ENCODE assay signal across 10 cellular contexts in genomic region chr1:44408181-44409018, GRCh38. TPM values are rescaled to one million over a fixed set of nuclear protein-coding genes. Genes with fewer than 3 reads are reported as not detected.
DNase-seq lines count a peak whose midpoint lies in the region; ATAC-seq, FAIRE-seq and TF ChIP-seq lines count a peak whose summit lies in the region.
"Had no signal": no experiment of that assay in that cellular context is flagged by ENCODE, and none has a peak within 500 bp of the region (broad histone marks: within the 10 kb centered on the region; RNA-seq: fewer than 3 reads in every experiment).

No MANE protein-coding gene starts in this region.

- no peak for FAIRE-seq in RCC 7860 (lab: Jason Lieb, UNC)

- no peak for TF ChIP-seq POLR2A in heart left ventricle (IDR thresholded peaks at IDR 0.05)

- no peak for DNase-seq in heart left ventricle
- no peak for DNase-seq in heart right ventricle
- DNase-seq in activated T-helper 1 cell treated with anti-CD3 and anti-CD28 coated beads, Interleukin-12 subunit alpha, Interleukin-12 subunit beta, Interleukin-2, Interleukin-4 antibody, amounts not matched to agents 30 ng/mL and 10 ng/mL and 1 ng/mL, durations not matched to agents 14 hours and 24 hours and 36 hours (ENCODE audit: low spot score): no peak
- DNase-seq in islet precursor cell: peak; percentile 73
- DNase-seq in cortex of kidney (lab: John Stamatoyannopoulos, UW): no peak
- DNase-seq in RCC 7860 (ENCODE audit: low spot score): no peak
- DNase-seq: activated CD4-positive, CD25-positive, alpha-beta regulatory T cell treated with anti-CD3 and anti-CD28 coated beads, Interleukin-2, amount 50 U/mL, for 72 hours; NCI-H1092 treated with DMSO at 0.1 percent for 48 hours had no signal

- ATAC-seq in heart left ventricle: no peak
- no peak for ATAC-seq in heart right ventricle
- ATAC-seq in HG03045 (IDR thresholded peaks at IDR 0.05; ENCODE audit: unreplicated experiment): no peak

- peak overlapping the region; percentile 18 for H3K27ac Mint-ChIP-seq in activated T-helper 1 cell treated with anti-CD3 and anti-CD28 coated beads, Interleukin-12 subunit alpha, Interleukin-12 subunit beta, Interleukin-2, Interleukin-4 antibody, amounts not matched to agents 30 ng/mL and 10 ng/mL and 1 ng/mL, durations not matched to agents 14 hours and 24 hours and 36 hours

- H3K36me3 Mint-ChIP-seq in activated T-helper 1 cell treated with anti-CD3 and anti-CD28 coated beads, Interleukin-12 subunit alpha, Interleukin-12 subunit beta, Interleukin-2, Interleukin-4 antibody, amounts not matched to agents 30 ng/mL and 10 ng/mL and 1 ng/mL, durations not matched to agents 14 hours and 24 hours and 36 hours (ENCODE audit: low read depth): no peaks in the 10 kb centered on the region

- H3K4me3 Mint-ChIP-seq in activated T-helper 1 cell treated with anti-CD3 and anti-CD28 coated beads, Interleukin-12 subunit alpha, Interleukin-12 subunit beta, Interleukin-2, Interleukin-4 antibody, amounts not matched to agents 30 ng/mL and 10 ng/mL and 1 ng/mL, durations not matched to agents 14 hours and 24 hours and 36 hours: peak overlapping the region; percentile 42

- no peak overlapping the region for H3K27ac ChIP-seq in heart left ventricle
- H3K27ac ChIP-seq in heart right ventricle: no peak overlapping the region
- H3K27ac ChIP-seq in temporal lobe (ENCODE audit: low read depth, low read length): peak overlapping the region; percentile 79

- 9 to 14% (median 12%) methylated on average over 38 of the region's 38 CpGs for WGBS in heart left ventricle, 4 donors
- WGBS in heart right ventricle, 2 donors: 11 to 12% methylated on average over 38 of the region's 38 CpGs

- peaks cover 21% of the 10 kb centered on the region for H3K4me1 Mint-ChIP-seq in activated T-helper 1 cell treated with anti-CD3 and anti-CD28 coated beads, Interleukin-12 subunit alpha, Interleukin-12 subunit beta, Interleukin-2, Interleukin-4 antibody, amounts not matched to agents 30 ng/mL and 10 ng/mL and 1 ng/mL, durations not matched to agents 14 hours and 24 hours and 36 hours (ENCODE audit: low read depth)

- peaks cover 10 to 52% (median 27%) of the 10 kb centered on the region in 12 donors for H3K4me1 ChIP-seq in heart left ventricle
- H3K4me1 ChIP-seq in heart right ventricle: peaks cover 7 to 48% (median 40%) of the 10 kb centered on the region in 9 donors

- H3K27me3 ChIP-seq in heart left ventricle: peaks cover 46 to 99% (median 84%) of the 10 kb centered on the region in 9 donors
- peaks cover 28 to 100% (median 96%) of the 10 kb centered on the region in 7 donors for H3K27me3 ChIP-seq in heart right ventricle

- H3K9me3 Mint-ChIP-seq in activated T-helper 1 cell treated with anti-CD3 and anti-CD28 coated beads, Interleukin-12 subunit alpha, Interleukin-12 subunit beta, Interleukin-2, Interleukin-4 antibody, amounts not matched to agents 30 ng/mL and 10 ng/mL and 1 ng/mL, durations not matched to agents 14 hours and 24 hours and 36 hours: no peaks in the 10 kb centered on the region

- H3K9me3 ChIP-seq in heart left ventricle: no peaks in the 10 kb centered on the region
- H3K9me3 ChIP-seq in heart right ventricle: no peaks in the 10 kb centered on the region

- H3K27me3 Mint-ChIP-seq in activated T-helper 1 cell treated with anti-CD3 and anti-CD28 coated beads, Interleukin-12 subunit alpha, Interleukin-12 subunit beta, Interleukin-2, Interleukin-4 antibody, amounts not matched to agents 30 ng/mL and 10 ng/mL and 1 ng/mL, durations not matched to agents 14 hours and 24 hours and 36 hours (ENCODE audit: insufficient read depth): peaks cover 34% of the 10 kb centered on the region

- TF ChIP-seq CTCF in heart left ventricle (IDR thresholded peaks at IDR 0.05) (no peak), heart right ventricle (IDR thresholded peaks at IDR 0.05) (no peak)

- intact Hi-C loops in heart left ventricle (cut with DNase I) (no loop called here), heart right ventricle (cut with DNase I) (loop anchor here in 3 of 10 donors (5.0 kb wide), 2 partner anchors 89 to 94 kb away; no protein-coding TSS in a partner anchor)
- intact Hi-C loops in activated T-helper 1 cell treated with anti-CD3 and anti-CD28 coated beads, Interleukin-12 subunit alpha, Interleukin-12 subunit beta, Interleukin-2, Interleukin-4 antibody, amounts not matched to agents 30 ng/mL and 10 ng/mL and 1 ng/mL, durations not matched to agents 14 hours and 24 hours and 36 hours (cut with micrococcal nuclease): loop anchor here (1.0 kb wide), 1 partner anchor 9 kb away; no protein-coding TSS in a partner anchor

- H3K4me3 ChIP-seq in heart left ventricle (peak overlapping the region in 8 of 12 donors; percentile 11 to 63 (median 47)), heart right ventricle (peak overlapping the region in 5 of 10 donors; percentile 30 to 67 (median 58))

- no peaks in the 10 kb centered on the region for H3K36me3 ChIP-seq in heart left ventricle
- H3K36me3 ChIP-seq in heart right ventricle: no peaks in the 10 kb centered on the region

RNA-seq across cellular contexts. Expression of gene RNF220, which starts 3.3 kb away (rescaled TPM):
- 100 to 1,000 TPM in 2 of 9 donors, 10 to 100 TPM in 7; 55.5 to 108 (median 62.4) TPM for total RNA-seq in heart left ventricle
- 10 to 100 TPM; 54.2 to 95.1 TPM for polyA plus RNA-seq in heart left ventricle
- 10 to 100 TPM; 46.4 to 82.5 (median 58.0) TPM for total RNA-seq in heart right ventricle
- polyA plus RNA-seq in heart right ventricle: 10 to 100 TPM; 41.8 to 71.8 TPM
- total RNA-seq in activated T-helper 1 cell treated with anti-CD3 and anti-CD28 coated beads, Interleukin-12 subunit alpha, Interleukin-12 subunit beta, Interleukin-2, Interleukin-4 antibody, amounts not matched to agents 30 ng/mL and 10 ng/mL and 1 ng/mL, durations not matched to agents 14 hours and 24 hours and 36 hours: 103 and 107 TPM in 2 replicates
- total RNA-seq in temporal lobe: 46.5 TPM

RNA-seq across cellular contexts. Expression of gene ERI3, which starts 53.3 kb away (rescaled TPM):
- total RNA-seq in heart left ventricle: 10 to 100 TPM; 42.0 to 57.0 (median 48.0) TPM
- polyA plus RNA-seq in heart left ventricle: 10 to 100 TPM; 29.8 to 68.9 TPM
- 10 to 100 TPM; 44.3 to 53.6 (median 47.9) TPM for total RNA-seq in heart right ventricle
- polyA plus RNA-seq in heart right ventricle: 10 to 100 TPM; 28.1 to 68.4 TPM
- 51.4 and 55.4 TPM in 2 replicates for total RNA-seq in activated T-helper 1 cell treated with anti-CD3 and anti-CD28 coated beads, Interleukin-12 subunit alpha, Interleukin-12 subunit beta, Interleukin-2, Interleukin-4 antibody, amounts not matched to agents 30 ng/mL and 10 ng/mL and 1 ng/mL, durations not matched to agents 14 hours and 24 hours and 36 hours
- total RNA-seq in temporal lobe: 55.6 TPM
